ENCODE assay signal across 8 cellular contexts in the genomic region with DNA sequence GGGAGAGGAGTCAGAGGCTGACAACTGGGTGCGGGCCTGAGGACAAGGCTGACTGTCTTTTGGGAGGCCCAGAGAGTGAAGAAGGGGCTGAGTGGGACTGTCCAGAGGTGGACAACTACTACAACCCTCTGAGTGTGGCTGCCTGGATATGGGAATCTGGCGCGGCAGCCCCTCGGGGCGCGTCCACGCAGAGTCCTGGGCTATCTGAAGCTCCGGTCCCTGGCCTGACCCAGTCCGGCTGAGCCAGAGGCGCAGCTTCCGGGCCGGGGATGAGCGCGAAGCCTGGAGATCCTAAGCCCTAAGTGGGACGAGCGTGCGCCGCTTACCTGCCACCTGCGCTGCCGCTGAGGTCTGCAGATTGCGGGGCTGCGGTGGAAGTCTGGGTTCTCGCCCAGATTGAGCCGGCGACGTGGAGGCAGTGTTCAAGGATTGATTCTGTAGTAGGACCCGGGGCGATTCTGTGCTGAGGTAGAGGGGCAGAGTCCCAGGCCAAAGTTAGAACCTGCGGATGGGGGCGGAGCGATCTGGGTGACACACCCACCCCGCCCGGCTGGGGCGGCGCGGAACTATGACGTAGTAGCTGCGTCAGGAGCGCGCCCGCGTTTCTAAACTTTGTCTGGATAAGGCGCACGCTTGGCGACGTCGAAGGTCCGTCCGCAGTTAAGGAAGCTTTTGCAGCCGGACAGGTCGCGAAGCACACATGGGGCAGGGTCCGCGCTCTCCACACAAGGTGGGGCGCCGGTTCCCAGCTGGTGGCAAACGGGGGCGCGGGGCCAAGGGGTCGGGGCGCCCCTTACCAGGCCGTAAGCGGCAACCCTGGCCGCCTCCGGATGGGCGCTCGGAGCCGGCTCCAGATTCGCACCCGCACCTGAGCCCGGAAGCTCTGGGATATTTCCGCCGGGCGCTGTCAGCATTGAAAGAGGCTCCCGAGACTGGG. TPM values are rescaled to one million over a fixed set of nuclear protein-coding genes. Genes with fewer than 3 reads are reported as not detected.
DNase-seq lines count a peak whose midpoint lies in the region; ATAC-seq, FAIRE-seq and TF ChIP-seq lines count a peak whose summit lies in the region.

Gene DHRS1, minus strand, starts transcription at position 526 of the 937 bp plus-strand sequence. CDS start 674 bp downstream, outside the sequence.
Gene NOP9, plus strand, starts transcription at position 596 of the 937 bp plus-strand sequence. Its CDS starts 105 bp downstream, at position 701.

- peak within 1 kb of the TSS; percentile 38; the same call in 1 of the 2 replicates for H3K27ac ChIP-seq in HUES6 (ENCODE audit: low read depth, low read length)
- peak within 1 kb of the TSS; percentile 53 for H3K27ac ChIP-seq in PC-9

- peak within 1 kb of the TSS; percentile 92 for H3K4me2 ChIP-seq in PC-9

- no peaks in the 10 kb centered on the region for H3F3A ChIP-seq in PC-9 (ENCODE audit: insufficient read depth, low read depth)

- peak; percentile 95 for DNase-seq in D721Med (ENCODE audit: insufficient read length, low spot score)
- peak; percentile 68 to 86 for DNase-seq in PC-9
- DNase-seq in activated T-cell treated with anti-CD3 and anti-CD28 coated beads, Interleukin-2, amount 50 U/mL, for 48 hours, result peak; percentile 96
- DNase-seq in myocyte (ENCODE audit: low read depth), result peak; percentile 90
- peak; percentile 85 for DNase-seq in stimulated activated CD8-positive, alpha-beta memory T cell treated with anti-CD3 and anti-CD28 coated beads, Interleukin-7, amount 100 ng/mL, for 4 hours (ENCODE audit: low read depth in 2 of 2)

- no peaks in the 10 kb centered on the region for H3K9me3 ChIP-seq in HUES6 (ENCODE audit: control insufficient read depth, insufficient read depth, low read depth, low read length)
- no peaks in the 10 kb centered on the region for H3K9me3 ChIP-seq in PC-9 (ENCODE audit: insufficient read depth, low read depth)

- BruUV-seq in PC-9 (replicated peaks; lab: Mats Ljungman, UMichigan), result no TSS peak

- H3K27me3 ChIP-seq in HUES6 (ENCODE audit: control insufficient read depth, insufficient read depth, low read length), result no peaks in the 10 kb centered on the region
- H3K27me3 ChIP-seq in PC-9 (ENCODE audit: insufficient read depth, low read depth), result no peaks in the 10 kb centered on the region

- peak within 1 kb of the TSS; percentile 96 for H2AFZ ChIP-seq in PC-9

- no peak for FAIRE-seq in D721Med (lab: Jason Lieb, UNC)

- no peaks in the 10 kb centered on the region for H3K9me2 ChIP-seq in PC-9 (ENCODE audit: insufficient read depth)

- peak; percentile 62 for ATAC-seq in GM21390 (IDR thresholded peaks at IDR 0.05; ENCODE audit: unreplicated experiment)
- peak; percentile 89 for ATAC-seq in esophagus mucosa

- peaks cover 28% of the 10 kb centered on the region for H3K79me2 ChIP-seq in PC-9 (ENCODE audit: low read depth)

- H3K9ac ChIP-seq in HUES6 (ENCODE audit: low read length), result peak within 1 kb of the TSS; percentile 81

- CTCF ChIA-PET in PC-9 (lab: Charles Lee), result interaction anchor here (0.5 to 1.0 kb wide), 3 partner anchors 33 to 81 kb away, joined by 3 to 11 read pairs (median 10); partner anchors contain the start of gene TINF2

- H3K4me3 ChIP-seq in HUES6 (ENCODE audit: low read depth, low read length) (peak within 1 kb of the TSS; percentile 90), PC-9 (peak within 1 kb of the TSS; percentile 88)

- H4K20me1 ChIP-seq in PC-9 (ENCODE audit: insufficient read depth), result no peaks in the 10 kb centered on the region

- no peak for TF ChIP-seq CTCF in D721Med (IDR thresholded peaks at IDR 0.05; ENCODE audit: insufficient read depth, missing control alignments)
- no peak for TF ChIP-seq CTCF in PC-9 (conservative IDR thresholded peaks at IDR 0.05)

- H3K4me1 ChIP-seq in HUES6 (ENCODE audit: control insufficient read depth, insufficient read depth, low read length), result peaks cover 14% of the 10 kb centered on the region
- peaks cover 16% of the 10 kb centered on the region for H3K4me1 ChIP-seq in PC-9 (replicated peaks; ENCODE audit: insufficient read depth)

- POLR2A ChIA-PET in PC-9 (lab: Charles Lee; ENCODE audit: unreplicated experiment), result interaction anchor here (0.6 to 1.4 kb wide), 5 partner anchors 12 to 86 kb away, joined by 3 to 19 read pairs (median 3); partner anchors contain the start of genes CHMP4A, MDP1 and TINF2

- intact Hi-C loops in PC-9 (cut with micrococcal nuclease; ENCODE audit: unreplicated experiment), result no loop called here

- H3K36me3 ChIP-seq in HUES6 (ENCODE audit: control insufficient read depth, insufficient read depth, low read length), result peaks cover 48% of the 10 kb centered on the region
- no peaks in the 10 kb centered on the region; the same call in 1 of the 2 replicates for H3K36me3 ChIP-seq in PC-9 (ENCODE audit: low read depth)

RNA-seq across cellular contexts. Expression of gene DHRS1, which starts in this region (rescaled TPM):
- total RNA-seq in PC-9 (2021) (37.9 and 41.4 TPM in 2 replicates), esophagus mucosa (110 TPM), myocyte (17.5 and 25.1 TPM in 2 replicates)
- 40.3 TPM for polyA plus RNA-seq in myocyte (2012)

RNA-seq across cellular contexts. Expression of gene NOP9, which starts in this region (rescaled TPM):
- total RNA-seq in PC-9 (2021), result 24.4 and 31.1 TPM in 2 replicates
- total RNA-seq in esophagus mucosa, result 20.5 TPM
- total RNA-seq in myocyte, result 27.9 and 28.9 TPM in 2 replicates
- polyA plus RNA-seq in myocyte (2012), result 23.3 TPM

Comparison
In these comparisons a context has a peak if more than half of its experiments do, and no peak if none do; other contexts are left out.
1. Peak in every context shown above with its lines: DNase-seq, ATAC-seq, H3K4me3 ChIP-seq and H3K27ac ChIP-seq.